In the genomic region with DNA sequence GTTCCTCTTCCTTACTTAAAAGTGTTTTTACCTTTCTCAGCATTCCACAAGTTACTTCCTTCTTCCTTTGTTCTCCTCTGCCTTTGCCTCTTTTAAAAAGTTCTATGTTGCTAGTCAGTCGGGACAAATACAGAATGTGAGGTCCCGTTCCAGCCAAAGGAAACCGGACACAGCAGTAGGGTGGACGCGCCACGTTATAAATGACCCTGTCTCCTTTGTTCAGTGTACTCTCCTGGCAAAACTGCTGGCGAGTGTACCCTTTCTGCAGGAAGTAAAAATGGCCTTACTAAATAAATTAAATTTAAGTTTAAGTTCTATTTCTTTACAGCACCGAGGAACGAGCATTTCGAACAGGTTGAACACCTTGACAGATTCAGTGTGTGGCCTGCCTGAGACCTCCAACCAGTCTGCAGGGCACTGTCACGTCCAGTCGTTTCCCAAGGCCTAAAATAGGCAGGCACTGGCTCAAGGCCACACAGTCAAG, we compare ENCODE assay signal across 8 cellular contexts. TPM values are rescaled to one million over a fixed set of nuclear protein-coding genes. Genes with fewer than 3 reads are reported as not detected.
DNase-seq lines count a peak whose midpoint lies in the region; ATAC-seq and TF ChIP-seq lines count a peak whose summit lies in the region.
"Not testable (repeated sequence)": the region's sequence is repeated elsewhere in the genome, so short reads cannot be mapped to it uniquely, and the experiment has no call there.

No MANE protein-coding gene starts in this region.

- not testable (repeated sequence) for H3K9me3 Mint-ChIP-seq in activated CD8-positive, alpha-beta T cell treated with anti-CD3 and anti-CD28 coated beads, Interleukin-2, amount 10 ng/mL, durations not matched to agents 7 days and 5 days (ENCODE audit: insufficient read depth)

- H3K36me3 ChIP-seq in BJ (ENCODE audit: control insufficient read depth, insufficient read depth, low read length); right atrium auricular region; muscle layer of duodenum (ENCODE audit: control insufficient read depth in 1 of 2, insufficient read depth in 2 of 2, low read length in 2 of 2): not testable (repeated sequence)
- H3K36me3 ChIP-seq in NT2/D1 (ENCODE audit: insufficient read depth, insufficient read length, low read length) = peaks cover 39% of the 10 kb centered on the region

- peak overlapping the region; percentile 95 for H3K27ac Mint-ChIP-seq in activated CD8-positive, alpha-beta T cell treated with anti-CD3 and anti-CD28 coated beads, Interleukin-2, amount 10 ng/mL, durations not matched to agents 7 days and 5 days

- not testable (repeated sequence) for H3K27me3 Mint-ChIP-seq in activated CD8-positive, alpha-beta T cell treated with anti-CD3 and anti-CD28 coated beads, Interleukin-2, amount 10 ng/mL, durations not matched to agents 7 days and 5 days (ENCODE audit: low read depth)

- peaks cover 21% of the 10 kb centered on the region for H3K4me1 Mint-ChIP-seq in activated CD8-positive, alpha-beta T cell treated with anti-CD3 and anti-CD28 coated beads, Interleukin-2, amount 10 ng/mL, durations not matched to agents 7 days and 5 days (ENCODE audit: low read depth)

- not testable (repeated sequence) for TF ChIP-seq CTCF in BJ (IDR thresholded peaks at IDR 0.05; ENCODE audit: insufficient read depth, low read depth, low read length); HFF-Myc (IDR thresholded peaks at IDR 0.05; ENCODE audit: low read depth, low read length, missing control alignments); right atrium auricular region (IDR thresholded peaks at IDR 0.05)

- ATAC-seq in activated CD8-positive, alpha-beta T cell treated with anti-CD3 and anti-CD28 coated beads, Interleukin-2, amount 10 ng/mL, durations not matched to agents 7 days and 5 days = not testable (repeated sequence)

- DNase-seq in BJ (ENCODE audit: low read depth); HFF-Myc (ENCODE audit: extremely low read depth, low read depth); NT2/D1 (ENCODE audit: low read depth, low spot score); activated CD8-positive, alpha-beta T cell treated with anti-CD3 and anti-CD28 coated beads, Interleukin-2, amount 10 ng/mL, durations not matched to agents 7 days and 5 days; right atrium auricular region (ENCODE audit: low spot score): not testable (repeated sequence)
- DNase-seq in stimulated activated CD4-positive, alpha-beta T cell treated with anti-CD3 and anti-CD28 coated beads, Interleukin-4, amount 100 ng/mL, for 24 hours = peak; percentile 4

- not testable (repeated sequence) for H3K9me3 ChIP-seq in NT2/D1 (ENCODE audit: insufficient read depth, low read length); right atrium auricular region; muscle layer of duodenum (ENCODE audit: control insufficient read depth in 1 of 2, low read length in 2 of 2)

- peak overlapping the region; percentile 97 for H3K4me3 Mint-ChIP-seq in activated CD8-positive, alpha-beta T cell treated with anti-CD3 and anti-CD28 coated beads, Interleukin-2, amount 10 ng/mL, durations not matched to agents 7 days and 5 days

- CTCF ChIA-PET in BJ (lab: Yijun Ruan, JAX) = interaction anchor here (0.7 to 2.0 kb wide), 8 partner anchors 10 to 275 kb away, joined by 3 to 8 read pairs (median 4); no protein-coding TSS in a partner anchor
- CTCF ChIA-PET in activated CD8-positive, alpha-beta T cell treated with anti-CD3 and anti-CD28 coated beads, Interleukin-2, amount 10 ng/mL, durations not matched to agents 7 days and 5 days (lab: Charles Lee) = interaction anchor here (0.7 to 2.1 kb wide), 10 partner anchors 10 to 279 kb away, joined by 3 to 12 read pairs (median 5); no protein-coding TSS in a partner anchor

- H3K4me1 ChIP-seq in NT2/D1 (ENCODE audit: insufficient read depth, insufficient read length); muscle layer of duodenum (ENCODE audit: control insufficient read depth in 1 of 2, insufficient read depth in 2 of 2, low read length in 2 of 2): not testable (repeated sequence)
- H3K4me1 ChIP-seq in right atrium auricular region = peaks cover 0 to 16% of the 10 kb centered on the region in 2 donors

- peak overlapping the region; percentile 96 for H3K4me3 ChIP-seq in BJ (ENCODE audit: low read depth, low read length)
- peak overlapping the region; percentile 95 for H3K4me3 ChIP-seq in HFF-Myc (replicated peaks; ENCODE audit: low read depth, low read length)
- peak overlapping the region; percentile 99 for H3K4me3 ChIP-seq in NT2/D1 (ENCODE audit: insufficient read length, low read depth)
- peak overlapping the region; percentile 71 to 79 for H3K4me3 ChIP-seq in right atrium auricular region
- peak overlapping the region; percentile 83 to 86 for H3K4me3 ChIP-seq in muscle layer of duodenum (ENCODE audit: low read depth in 1 of 2, low read length in 2 of 2)

- peaks cover 24% of the 10 kb centered on the region for H3K36me3 Mint-ChIP-seq in activated CD8-positive, alpha-beta T cell treated with anti-CD3 and anti-CD28 coated beads, Interleukin-2, amount 10 ng/mL, durations not matched to agents 7 days and 5 days (ENCODE audit: low read depth)

- H3K27ac ChIP-seq in cingulate gyrus (ENCODE audit: low read depth, low read length) (peak overlapping the region; percentile 63), right atrium auricular region (peak overlapping the region; percentile 88 to 89), muscle layer of duodenum (ENCODE audit: low read length) (peak overlapping the region; percentile 88)

- POLR2A ChIA-PET in BJ (lab: Charles Lee) = interaction anchor here (0.8 kb wide), 1 partner anchor 17 kb away, joined by 5 read pairs; no protein-coding TSS in a partner anchor
- POLR2A ChIA-PET in activated CD8-positive, alpha-beta T cell treated with anti-CD3 and anti-CD28 coated beads, Interleukin-2, amount 10 ng/mL, durations not matched to agents 7 days and 5 days (lab: Charles Lee) = interaction anchor here (0.6 to 2.2 kb wide), 5 partner anchors 10 to 130 kb away, joined by 3 to 11 read pairs (median 7); partner anchors contain the start of genes ACSM3, DCUN1D3 and LYRM1

- H3K9ac ChIP-seq in NT2/D1 (ENCODE audit: insufficient read length, low read depth) = peak overlapping the region; percentile 99

- not testable (repeated sequence) for H3K27me3 ChIP-seq in BJ (ENCODE audit: control insufficient read depth, insufficient read depth, low read length); NT2/D1 (ENCODE audit: insufficient read depth, insufficient read length); right atrium auricular region; muscle layer of duodenum (ENCODE audit: low read depth, low read length)

RNA-seq across cellular contexts. Expression of gene ERI2, which starts 0.5 kb away (rescaled TPM):
- 7.4 and 10.7 TPM in 2 replicates for polyA plus RNA-seq in BJ (2011; rRNA removed)
- 3.7 and 6.1 TPM in 2 replicates for polyA minus RNA-seq in BJ (2011; rRNA and poly(A)+ RNA removed)
- total RNA-seq in activated CD8-positive, alpha-beta T cell treated with anti-CD3 and anti-CD28 coated beads, Interleukin-2, amount 10 ng/mL, durations not matched to agents 7 days and 5 days = 10 to 100 TPM; 15.0 to 15.4 TPM
- 1 to 10 TPM; 4.9 to 8.0 TPM for total RNA-seq in right atrium auricular region

RNA-seq across cellular contexts. Expression of gene REXO5, which starts 0.6 kb away (rescaled TPM):
- 2.2 and 3.2 TPM in 2 replicates for polyA plus RNA-seq in BJ (2011; rRNA removed)
- 2.9 and 3.4 TPM in 2 replicates for polyA minus RNA-seq in BJ (2011; rRNA and poly(A)+ RNA removed)
- 10 to 100 TPM; 10.6 to 11.2 TPM for total RNA-seq in activated CD8-positive, alpha-beta T cell treated with anti-CD3 and anti-CD28 coated beads, Interleukin-2, amount 10 ng/mL, durations not matched to agents 7 days and 5 days
- 1 to 10 TPM in 1 of 2 donors, under 1 TPM in 1; 0.98 to 5.2 TPM for total RNA-seq in right atrium auricular region

RNA-seq across cellular contexts. Expression of gene ACSM3, which starts 41.9 kb away (rescaled TPM):
- 0.29 and 0.55 TPM in 2 replicates for polyA plus RNA-seq in BJ (2011; rRNA removed)
- polyA minus RNA-seq in BJ (2011; rRNA and poly(A)+ RNA removed) = 0.19 TPM in 1 of 2 replicates, not detected in the other
- total RNA-seq in activated CD8-positive, alpha-beta T cell treated with anti-CD3 and anti-CD28 coated beads, Interleukin-2, amount 10 ng/mL, durations not matched to agents 7 days and 5 days = 1 to 10 TPM; 5.1 TPM
- total RNA-seq in right atrium auricular region = 10 to 100 TPM; 15.8 to 27.0 TPM
